28 cellular contexts compared by ENCODE assay signal in the genomic region with DNA sequence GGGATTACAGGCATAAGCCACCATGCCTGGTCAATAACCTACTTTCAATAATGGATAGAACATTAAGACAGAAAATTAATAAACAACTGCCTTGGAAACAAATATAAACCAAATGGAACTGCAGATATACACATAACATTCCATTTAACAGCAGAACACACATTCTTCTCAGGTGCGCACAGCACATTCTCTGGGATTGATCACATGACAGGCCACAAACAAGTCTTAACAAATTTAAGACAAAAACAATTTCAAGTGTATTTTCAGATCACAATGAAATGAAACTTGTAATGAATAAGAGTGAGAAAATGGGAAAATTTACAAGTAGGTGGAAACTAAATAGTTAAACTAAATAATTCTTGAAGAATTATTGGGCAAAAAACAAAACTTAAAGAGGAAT.
"Had no signal": no experiment of that assay in that cellular context is flagged by ENCODE, and none has a peak within 500 bp of the region (broad histone marks: within the 10 kb centered on the region; RNA-seq: fewer than 3 reads in every experiment).

No MANE protein-coding gene starts in this region.

- H3K4me1 Mint-ChIP-seq: memory B cell; naive thymus-derived CD4-positive, alpha-beta T cell had no signal

- DNase-seq: dermis blood vessel endothelial cell; dorsolateral prefrontal cortex; effector CD4-positive, alpha-beta T cell; effector memory CD4-positive, alpha-beta T cell; erythroblast; esophagus squamous epithelium; foreskin fibroblast; foreskin melanocyte; gastrocnemius medialis; glutamatergic neuron; head of caudate nucleus; heart right ventricle; hippocampal formation; left cardiac atrium; left lung; left ventricle myocardium superior; lower lobe of right lung; mesendoderm; midbrain; naive thymus-derived CD4-positive, alpha-beta T cell had no signal

- H3K36me3 ChIP-seq: esophagus squamous epithelium, gastrocnemius medialis, heart right ventricle, left lung, lower lobe of right lung had no signal

- FAIRE-seq: colon, endothelial cell of umbilical vein, islet of Langerhans, keratinocyte had no signal

- H3K9me3 Mint-ChIP-seq: memory B cell had no signal

- H3K27ac ChIP-seq: coronary artery, dorsolateral prefrontal cortex, epithelial cell of prostate, esophagus squamous epithelium, gastrocnemius medialis, heart right ventricle, left lung, lower lobe of right lung had no signal

- H3K27ac Mint-ChIP-seq: memory B cell; naive thymus-derived CD4-positive, alpha-beta T cell had no signal

- H3K4me3 ChIP-seq: dorsolateral prefrontal cortex, esophagus squamous epithelium, gastrocnemius medialis, heart right ventricle, left lung, lower lobe of right lung had no signal

- H3K36me3 Mint-ChIP-seq: memory B cell; naive thymus-derived CD4-positive, alpha-beta T cell had no signal

- H3K27me3 Mint-ChIP-seq: memory B cell; naive thymus-derived CD4-positive, alpha-beta T cell had no signal

- H3K4me3 Mint-ChIP-seq: memory B cell; naive thymus-derived CD4-positive, alpha-beta T cell had no signal

- H3K4me1 ChIP-seq: esophagus squamous epithelium, gastrocnemius medialis, heart right ventricle, left lung, lower lobe of right lung had no signal

- ATAC-seq: esophagus mucosa; gastrocnemius medialis; heart right ventricle; left cardiac atrium; left lung; left ventricle myocardium superior; lower lobe of right lung; naive thymus-derived CD4-positive, alpha-beta T cell had no signal

- H3K27me3 ChIP-seq: dorsolateral prefrontal cortex, esophagus squamous epithelium, gastrocnemius medialis, heart right ventricle, left lung had no signal

- H3K9me3 ChIP-seq: esophagus squamous epithelium, gastrocnemius medialis, left lung, lower lobe of right lung had no signal
